ENCODE assay signal across 8 cellular contexts in the genomic region with DNA sequence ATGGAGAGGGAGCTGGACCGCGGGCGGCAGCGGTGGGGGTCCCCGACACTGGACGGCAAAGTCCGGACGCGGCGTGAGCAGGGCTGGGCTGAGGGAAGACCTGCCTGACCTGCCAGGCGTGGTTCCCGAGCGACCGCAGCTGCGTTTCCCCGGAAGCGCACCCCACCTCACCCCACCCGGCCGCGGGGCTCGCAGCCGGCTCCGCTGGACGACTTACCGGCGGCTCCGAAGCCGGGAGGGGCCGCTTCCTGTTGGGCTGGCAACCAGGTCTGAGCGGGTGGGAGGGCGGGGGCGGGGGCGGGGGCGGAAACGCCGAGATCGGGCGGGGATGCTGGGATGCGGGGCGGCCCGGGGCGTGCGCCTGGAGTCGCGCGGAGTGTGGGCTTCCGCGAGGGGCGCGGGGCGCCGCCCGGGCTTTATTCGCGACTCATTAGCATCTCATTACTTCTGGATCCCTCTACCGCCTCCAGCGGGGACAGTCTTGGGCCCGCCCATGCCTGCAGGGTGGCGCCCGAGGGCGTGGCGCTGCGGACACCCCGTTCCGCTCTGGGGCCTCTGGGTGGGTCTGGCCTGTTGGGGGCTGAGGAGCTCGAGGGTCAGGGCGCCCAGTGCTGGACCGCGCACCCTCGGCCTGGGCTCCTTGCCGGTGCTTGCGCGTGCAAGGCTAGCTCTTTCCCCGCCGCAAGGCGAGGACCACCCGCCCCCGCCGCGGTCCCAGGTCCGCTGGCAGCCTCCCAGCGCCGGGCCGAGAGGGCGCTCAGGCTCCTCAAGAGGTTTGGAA. TPM values are rescaled to one million over a fixed set of nuclear protein-coding genes. Genes with fewer than 3 reads are reported as not detected.
DNase-seq lines count a peak whose midpoint lies in the region; ATAC-seq and TF ChIP-seq lines count a peak whose summit lies in the region.

A gene with protein sequence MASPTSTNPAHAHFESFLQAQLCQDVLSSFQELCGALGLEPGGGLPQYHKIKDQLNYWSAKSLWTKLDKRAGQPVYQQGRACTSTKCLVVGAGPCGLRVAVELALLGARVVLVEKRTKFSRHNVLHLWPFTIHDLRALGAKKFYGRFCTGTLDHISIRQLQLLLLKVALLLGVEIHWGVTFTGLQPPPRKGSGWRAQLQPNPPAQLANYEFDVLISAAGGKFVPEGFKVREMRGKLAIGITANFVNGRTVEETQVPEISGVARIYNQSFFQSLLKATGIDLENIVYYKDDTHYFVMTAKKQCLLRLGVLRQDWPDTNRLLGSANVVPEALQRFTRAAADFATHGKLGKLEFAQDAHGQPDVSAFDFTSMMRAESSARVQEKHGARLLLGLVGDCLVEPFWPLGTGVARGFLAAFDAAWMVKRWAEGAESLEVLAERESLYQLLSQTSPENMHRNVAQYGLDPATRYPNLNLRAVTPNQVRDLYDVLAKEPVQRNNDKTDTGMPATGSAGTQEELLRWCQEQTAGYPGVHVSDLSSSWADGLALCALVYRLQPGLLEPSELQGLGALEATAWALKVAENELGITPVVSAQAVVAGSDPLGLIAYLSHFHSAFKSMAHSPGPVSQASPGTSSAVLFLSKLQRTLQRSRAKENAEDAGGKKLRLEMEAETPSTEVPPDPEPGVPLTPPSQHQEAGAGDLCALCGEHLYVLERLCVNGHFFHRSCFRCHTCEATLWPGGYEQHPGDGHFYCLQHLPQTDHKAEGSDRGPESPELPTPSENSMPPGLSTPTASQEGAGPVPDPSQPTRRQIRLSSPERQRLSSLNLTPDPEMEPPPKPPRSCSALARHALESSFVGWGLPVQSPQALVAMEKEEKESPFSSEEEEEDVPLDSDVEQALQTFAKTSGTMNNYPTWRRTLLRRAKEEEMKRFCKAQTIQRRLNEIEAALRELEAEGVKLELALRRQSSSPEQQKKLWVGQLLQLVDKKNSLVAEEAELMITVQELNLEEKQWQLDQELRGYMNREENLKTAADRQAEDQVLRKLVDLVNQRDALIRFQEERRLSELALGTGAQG (minus strand): TSS at position 271 of the 781 bp plus-strand sequence. CDS start 1,576 bp downstream, outside the sequence.

- DNase-seq in GM10248 (ENCODE audit: extremely low spot score) (peak; percentile 83), T follicular helper cell (ENCODE audit: low read depth) (peak; percentile 73), amniotic epithelial cell (ENCODE audit: low read depth) (peak; percentile 21), left ventricle myocardium superior (peak; percentile 83), NCI-H446 treated with DMSO at 0.1 percent for 48 hours (lab: John Stamatoyannopoulos, UW) (no peak)

- H3K27me3 ChIP-seq in rectal smooth muscle tissue (ENCODE audit: control insufficient read depth, insufficient read depth, low read length): no peaks in the 10 kb centered on the region

- H3K9ac ChIP-seq in rectal smooth muscle tissue (ENCODE audit: low read length): peak within 1 kb of the TSS; percentile 82

- CTCF ChIA-PET in GM10248 (lab: Yijun Ruan, JAX): interaction anchor here (0.7 to 6.2 kb wide), 9 partner anchors 9 to 268 kb away, joined by 3 to 45 read pairs (median 5); partner anchors contain the start of genes CD164, PPIL6 and SMPD2

- H3K9me3 ChIP-seq in KOPT-K1 (ENCODE audit: insufficient read depth, low read length, poor library complexity, severe bottlenecking): no peaks in the 10 kb centered on the region

- ATAC-seq in GM21786 (IDR thresholded peaks at IDR 0.05; ENCODE audit: unreplicated experiment): peak; percentile 47
- peak; percentile 85 for ATAC-seq in left ventricle myocardium superior

- peak; percentile 13 for TF ChIP-seq CTCF in GM10248 (IDR thresholded peaks at IDR 0.05; ENCODE audit: control extremely low read depth, extremely low read depth, low read depth, missing control alignments)

- peaks cover 3% of the 10 kb centered on the region for H3K4me1 ChIP-seq in rectal smooth muscle tissue (ENCODE audit: control insufficient read depth, insufficient read depth, low read length)

- intact Hi-C loops in left ventricle myocardium superior (cut with micrococcal nuclease): no loop called here

- H3K4me3 ChIP-seq in rectal smooth muscle tissue (ENCODE audit: low read length): peak within 1 kb of the TSS; percentile 97

- peak within 1 kb of the TSS; percentile 84 for H3K27ac ChIP-seq in KOPT-K1 (ENCODE audit: low read depth, low read length, poor library complexity, severe bottlenecking)
- H3K27ac ChIP-seq in rectal smooth muscle tissue (ENCODE audit: low read depth, low read length): peak within 1 kb of the TSS; percentile 48

- H3K36me3 ChIP-seq in KOPT-K1 (ENCODE audit: insufficient read depth, low read length) (peaks cover 12% of the 10 kb centered on the region), rectal smooth muscle tissue (ENCODE audit: control insufficient read depth, insufficient read depth, low read length) (peaks cover 8% of the 10 kb centered on the region)

- POLR2A ChIA-PET in GM10248 (lab: Yijun Ruan, JAX): interaction anchor here (0.6 to 1.1 kb wide), 2 partner anchors 14 to 73 kb away, joined by 3 read pairs; partner anchors contain the start of gene CD164

RNA-seq across cellular contexts. Expression of the gene that starts here (rescaled TPM):
- 7.5 TPM for total RNA-seq in left ventricle myocardium superior
